15 cellular contexts compared by ENCODE assay signal in the genomic region with DNA sequence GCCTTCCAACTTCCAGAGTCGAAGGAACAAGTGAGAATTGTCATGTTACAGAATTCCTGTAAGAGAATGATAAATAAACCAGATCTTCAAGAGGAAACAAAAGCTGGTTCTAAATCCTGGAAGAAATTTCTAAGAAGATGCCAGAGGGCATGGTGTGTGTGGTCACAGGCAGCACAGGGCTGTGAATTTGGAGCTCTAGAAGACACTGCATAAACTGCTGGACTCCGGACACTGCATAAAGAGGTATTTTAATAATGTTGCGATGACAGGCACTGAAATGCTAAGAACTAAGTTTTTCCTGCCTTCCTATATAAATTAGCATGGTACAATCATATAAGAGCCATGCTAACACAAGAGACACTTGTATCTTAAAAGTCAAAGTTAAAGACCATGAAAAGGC.
DNase-seq lines count a peak whose midpoint lies in the region; TF ChIP-seq lines count a peak whose summit lies in the region.
"Had no signal": no experiment of that assay in that cellular context is flagged by ENCODE, and none has a peak within 500 bp of the region (broad histone marks: within the 10 kb centered on the region; RNA-seq: fewer than 3 reads in every experiment).

No MANE protein-coding gene starts in this region.

- no peak overlapping the region for H3K4me3 ChIP-seq in thyroid gland (replicated peaks in 1 of 3)
- H3K4me3 ChIP-seq: ascending aorta, HAP-1 had no signal

- peaks cover 28 to 43% of the 10 kb centered on the region in 2 donors for H3K4me1 ChIP-seq in thyroid gland
- H3K4me1 ChIP-seq: HAP-1 had no signal

- H3K27me3 Mint-ChIP-seq in activated naive CD4-positive, alpha-beta T cell treated with anti-CD3 and anti-CD28 coated beads, Interleukin-2, amount 50 U/mL, for 24 hours, result no peaks in the 10 kb centered on the region
- H3K27me3 Mint-ChIP-seq in activated T-helper 1 cell treated with anti-CD3 and anti-CD28 coated beads, Interleukin-12 subunit alpha, Interleukin-12 subunit beta, Interleukin-2, Interleukin-4 antibody, amounts not matched to agents 30 ng/mL and 10 ng/mL and 1 ng/mL, durations not matched to agents 14 hours and 24 hours and 36 hours (ENCODE audit: insufficient read depth), result no peaks in the 10 kb centered on the region

- H3K4me1 Mint-ChIP-seq in activated naive CD4-positive, alpha-beta T cell treated with anti-CD3 and anti-CD28 coated beads, Interleukin-2, amount 50 U/mL, for 24 hours, result peaks cover 52% of the 10 kb centered on the region
- H3K4me1 Mint-ChIP-seq in activated T-helper 1 cell treated with anti-CD3 and anti-CD28 coated beads, Interleukin-12 subunit alpha, Interleukin-12 subunit beta, Interleukin-2, Interleukin-4 antibody, amounts not matched to agents 30 ng/mL and 10 ng/mL and 1 ng/mL, durations not matched to agents 14 hours and 24 hours and 36 hours (ENCODE audit: low read depth), result peaks cover 37% of the 10 kb centered on the region

- TF ChIP-seq POLR2A in thyroid gland (IDR thresholded peaks at IDR 0.05), result no peak

- intact Hi-C loops in activated T-helper 1 cell treated with anti-CD3 and anti-CD28 coated beads, Interleukin-12 subunit alpha, Interleukin-12 subunit beta, Interleukin-2, Interleukin-4 antibody, amounts not matched to agents 30 ng/mL and 10 ng/mL and 1 ng/mL, durations not matched to agents 14 hours and 24 hours and 36 hours (cut with micrococcal nuclease), result no loop called here
- intact Hi-C loops in thyroid gland (cut with DNase I), result no loop called here

- no peaks in the 10 kb centered on the region for H3K27me3 ChIP-seq in thyroid gland
- H3K27me3 ChIP-seq: ascending aorta had no signal

- H3K36me3 ChIP-seq in thyroid gland, result peaks cover 0 to 7% of the 10 kb centered on the region in 2 donors

- peaks cover 22% of the 10 kb centered on the region for H3K36me3 Mint-ChIP-seq in activated naive CD4-positive, alpha-beta T cell treated with anti-CD3 and anti-CD28 coated beads, Interleukin-2, amount 50 U/mL, for 24 hours
- peaks cover 48% of the 10 kb centered on the region for H3K36me3 Mint-ChIP-seq in activated T-helper 1 cell treated with anti-CD3 and anti-CD28 coated beads, Interleukin-12 subunit alpha, Interleukin-12 subunit beta, Interleukin-2, Interleukin-4 antibody, amounts not matched to agents 30 ng/mL and 10 ng/mL and 1 ng/mL, durations not matched to agents 14 hours and 24 hours and 36 hours (ENCODE audit: low read depth)

- peak overlapping the region; percentile 56 for H3K27ac Mint-ChIP-seq in activated naive CD4-positive, alpha-beta T cell treated with anti-CD3 and anti-CD28 coated beads, Interleukin-2, amount 50 U/mL, for 24 hours
- peak overlapping the region; percentile 57 for H3K27ac Mint-ChIP-seq in activated T-helper 1 cell treated with anti-CD3 and anti-CD28 coated beads, Interleukin-12 subunit alpha, Interleukin-12 subunit beta, Interleukin-2, Interleukin-4 antibody, amounts not matched to agents 30 ng/mL and 10 ng/mL and 1 ng/mL, durations not matched to agents 14 hours and 24 hours and 36 hours

- peak overlapping the region in 2 of 3 donors; percentile 42 to 57 for H3K27ac ChIP-seq in thyroid gland
- H3K27ac ChIP-seq: ascending aorta had no signal

- no peak for DNase-seq in activated naive CD4-positive, alpha-beta T cell treated with Interleukin-2 at 50 U/mL for 16 hours
- DNase-seq in activated T-helper 1 cell treated with anti-CD3 and anti-CD28 coated beads, Interleukin-12 subunit alpha, Interleukin-12 subunit beta, Interleukin-2, Interleukin-4 antibody, amounts not matched to agents 30 ng/mL and 10 ng/mL and 1 ng/mL, durations not matched to agents 14 hours and 24 hours and 36 hours (ENCODE audit: low spot score), result no peak
- DNase-seq in medulla oblongata (ENCODE audit: extremely low spot score) (peak; percentile 33), thyroid gland (no peak), amygdala (lab: John Stamatoyannopoulos, UW) (no peak), GM03348 (ENCODE audit: low spot score) (no peak), superior temporal gyrus (ENCODE audit: extremely low spot score) (no peak)
- DNase-seq: DMS79 treated with DMSO at 0.1 percent for 48 hours; left ventricle myocardium superior; NCI-H1436; NCI-H345; stimulated activated naive CD8-positive, alpha-beta T cell treated with anti-CD3 and anti-CD28 coated beads, Interleukin-15, Interleukin-2, amounts not matched to agents 100 U/mL and 50 U/mL, for 24 hours had no signal

- H3K9me3 Mint-ChIP-seq in activated naive CD4-positive, alpha-beta T cell treated with anti-CD3 and anti-CD28 coated beads, Interleukin-2, amount 50 U/mL, for 24 hours, result peaks cover 2% of the 10 kb centered on the region
- peaks cover 9% of the 10 kb centered on the region for H3K9me3 Mint-ChIP-seq in activated T-helper 1 cell treated with anti-CD3 and anti-CD28 coated beads, Interleukin-12 subunit alpha, Interleukin-12 subunit beta, Interleukin-2, Interleukin-4 antibody, amounts not matched to agents 30 ng/mL and 10 ng/mL and 1 ng/mL, durations not matched to agents 14 hours and 24 hours and 36 hours

- H3K4me3 Mint-ChIP-seq in activated naive CD4-positive, alpha-beta T cell treated with anti-CD3 and anti-CD28 coated beads, Interleukin-2, amount 50 U/mL, for 24 hours, result no peak overlapping the region
- no peak overlapping the region for H3K4me3 Mint-ChIP-seq in activated T-helper 1 cell treated with anti-CD3 and anti-CD28 coated beads, Interleukin-12 subunit alpha, Interleukin-12 subunit beta, Interleukin-2, Interleukin-4 antibody, amounts not matched to agents 30 ng/mL and 10 ng/mL and 1 ng/mL, durations not matched to agents 14 hours and 24 hours and 36 hours

- TF ChIP-seq CTCF in thyroid gland (IDR thresholded peaks at IDR 0.05), result no peak

- H3K9me3 ChIP-seq in thyroid gland, result no peaks in the 10 kb centered on the region
- H3K9me3 ChIP-seq: ascending aorta, HAP-1 had no signal

- 80 to 81% methylated on average over 3 of the region's 3 CpGs for WGBS in thyroid gland, 2 donors
